In the genomic region with DNA sequence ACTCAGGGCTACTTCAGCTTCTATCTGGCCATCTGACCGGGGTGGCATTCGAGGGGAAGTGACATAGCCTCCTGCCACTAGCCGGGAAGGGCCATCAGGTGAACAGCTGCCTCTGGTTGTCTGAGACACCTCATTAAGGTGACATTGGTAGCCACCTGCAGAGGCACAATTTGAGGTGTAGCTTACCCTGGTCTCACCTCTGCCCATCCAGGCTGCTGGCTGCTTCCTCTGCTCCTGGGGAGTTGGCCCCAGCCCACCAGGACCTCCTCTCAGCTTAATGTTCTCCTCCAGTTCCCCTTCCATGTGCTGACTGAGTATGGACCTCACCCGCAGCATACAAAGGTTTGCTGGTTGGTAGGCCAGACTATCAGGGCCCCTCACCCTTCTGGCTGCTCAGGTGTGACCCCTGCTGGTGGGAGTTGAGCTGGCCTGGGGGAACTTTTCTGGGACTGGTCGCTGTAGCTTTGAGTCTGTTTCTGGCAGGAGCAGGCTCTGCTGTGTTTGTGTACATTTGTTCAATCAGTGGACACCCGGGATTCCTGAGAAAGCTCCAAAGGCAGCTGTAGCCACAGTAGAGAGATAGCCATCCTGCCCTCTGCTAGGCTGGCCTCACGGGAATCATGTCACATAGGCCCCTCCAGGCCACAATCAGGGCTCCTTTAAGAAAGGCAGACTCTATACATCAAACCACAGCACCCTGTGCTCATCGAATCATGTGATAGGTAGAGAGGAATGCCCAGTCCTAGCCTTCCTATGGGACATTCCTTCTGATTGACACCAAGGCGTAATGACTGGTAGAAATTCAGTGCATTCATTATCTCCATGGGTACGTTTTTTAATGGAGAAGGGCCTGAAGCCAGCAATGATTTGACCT, we compare ENCODE assay signal across 9 cellular contexts.
DNase-seq lines count a peak whose midpoint lies in the region; ATAC-seq and TF ChIP-seq lines count a peak whose summit lies in the region.
"Had no signal": no experiment of that assay in that cellular context is flagged by ENCODE, and none has a peak within 500 bp of the region (broad histone marks: within the 10 kb centered on the region; RNA-seq: fewer than 3 reads in every experiment).

No MANE protein-coding gene starts in this region.

- no peak overlapping the region for H3K9ac ChIP-seq in colonic mucosa (ENCODE audit: low read depth in 2 of 2, low read length in 2 of 2)

- H3K4me1 ChIP-seq in colonic mucosa (no peaks in the 10 kb centered on the region), lower lobe of right lung (no peaks in the 10 kb centered on the region)

- H3K27me3 ChIP-seq in colonic mucosa, result no peaks in the 10 kb centered on the region
- no peaks in the 10 kb centered on the region for H3K27me3 ChIP-seq in lower lobe of right lung (ENCODE audit: low read depth)

- H3K9me3 ChIP-seq in colonic mucosa (no peaks in the 10 kb centered on the region), lower lobe of right lung (no peaks in the 10 kb centered on the region)

- DNase-seq in DMS 273 (lab: John Stamatoyannopoulos, UW; ENCODE audit: unreplicated experiment) (peak; percentile 63), DMS 273 treated with DMSO at 0.1 percent for 48 hours (lab: John Stamatoyannopoulos, UW) (no peak), NAMALWA (ENCODE audit: low spot score) (peak; percentile 61), colonic mucosa (peak; percentile 59), lower lobe of right lung (peak; percentile 65), posterior vena cava (ENCODE audit: low spot score) (no peak)
- DNase-seq in activated CD4-positive, alpha-beta T cell treated with anti-CD3 and anti-CD28 coated beads for 48 hours, result peak; percentile 84
- peak; percentile 53 for DNase-seq in stimulated activated CD8-positive, alpha-beta memory T cell treated with anti-CD3 and anti-CD28 coated beads, Interleukin-15, amount 100 ng/mL, for 24 hours (ENCODE audit: low read depth)

- H3K36me3 ChIP-seq in colonic mucosa (no peaks in the 10 kb centered on the region), lower lobe of right lung (no peaks in the 10 kb centered on the region)

- H3K27ac ChIP-seq in colonic mucosa, result no peak overlapping the region
- no peak overlapping the region for H3K27ac ChIP-seq in lower lobe of right lung
- H3K27ac ChIP-seq: epithelial cell of prostate had no signal

- TF ChIP-seq CTCF in colonic mucosa (IDR thresholded peaks at IDR 0.05) (peak; percentile 70), lower lobe of right lung (IDR thresholded peaks at IDR 0.05) (peak; percentile 74)

- intact Hi-C loops in colonic mucosa (cut with DNase I) (loop anchor here (2.0 to 5.0 kb wide), 2 partner anchors 265 to 333 kb away; no protein-coding TSS in a partner anchor), lower lobe of right lung (cut with DNase I) (no loop called here), posterior vena cava (cut with DNase I) (no loop called here)

- H3K4me3 ChIP-seq in colonic mucosa (no peak overlapping the region), lower lobe of right lung (no peak overlapping the region)

- ATAC-seq in lower lobe of right lung, result peak; percentile 81 to 85

Comparison
In these comparisons a context has a peak if more than half of its experiments do, and no peak if none do; other contexts are left out.
1. DNase-seq: peak in DMS 273 (single experiment), NAMALWA (single experiment), activated CD4-positive, alpha-beta T cell treated with anti-CD3 and anti-CD28 coated beads for 48 hours (single experiment), colonic mucosa (single experiment), lower lobe of right lung (single experiment) and stimulated activated CD8-positive, alpha-beta memory T cell treated with anti-CD3 and anti-CD28 coated beads, Interleukin-15, amount 100 ng/mL, for 24 hours (single experiment); none in DMS 273 treated with DMSO at 0.1 percent for 48 hours (single experiment) and posterior vena cava (single experiment).